1 cellular context compared by ENCODE assay signal in the genomic region with DNA sequence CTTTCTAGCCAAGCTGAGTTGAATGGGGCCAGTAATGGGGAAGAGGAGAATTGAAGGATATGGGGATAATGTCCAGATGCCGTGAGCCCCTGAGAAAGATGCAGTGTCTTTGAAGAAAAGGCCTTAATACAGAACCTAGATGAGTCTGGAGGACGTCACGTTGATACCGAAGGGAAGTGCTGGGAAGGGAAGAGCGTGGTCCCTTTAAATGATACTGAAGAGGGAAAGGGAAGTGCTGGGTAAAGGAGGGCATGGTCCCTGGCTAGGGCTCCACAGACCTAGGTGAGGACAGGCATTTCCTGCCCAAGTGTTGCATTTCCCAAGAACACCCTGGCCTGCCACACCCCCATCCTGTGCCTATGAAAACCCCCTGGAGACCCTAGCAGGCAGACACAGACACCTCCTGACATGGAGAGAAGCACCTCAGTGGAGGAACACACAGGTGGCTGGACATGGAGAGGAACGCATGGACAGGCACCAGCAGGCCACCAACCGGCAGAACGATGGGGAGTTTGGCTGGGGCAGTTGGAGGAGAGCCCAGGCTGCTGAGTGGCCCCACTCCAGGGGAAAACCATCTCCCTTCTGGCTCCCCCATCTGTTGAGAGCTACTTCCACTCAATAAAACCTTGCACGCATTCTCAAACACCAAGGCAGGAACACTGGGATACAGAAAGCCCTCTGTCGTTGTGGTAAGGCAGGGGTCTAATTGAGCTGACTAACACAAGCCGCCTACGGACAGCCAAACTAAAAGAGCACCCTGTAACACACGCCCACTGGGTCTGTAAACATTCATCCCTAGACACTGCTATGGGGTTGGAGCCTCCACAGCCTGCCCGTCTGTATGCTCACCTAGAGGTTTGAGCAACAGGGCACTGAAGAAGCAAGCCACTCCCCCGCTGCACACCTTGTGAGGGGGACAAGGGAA.
TF ChIP-seq lines count a peak whose summit lies in the region.

No MANE protein-coding gene starts in this region.

TF ChIP-seq in K562, 482 proteins besides CTCF, POLR2A, EP300 and RAD21 (continued from another document):
- TF ChIP-seq, protein P1, sequence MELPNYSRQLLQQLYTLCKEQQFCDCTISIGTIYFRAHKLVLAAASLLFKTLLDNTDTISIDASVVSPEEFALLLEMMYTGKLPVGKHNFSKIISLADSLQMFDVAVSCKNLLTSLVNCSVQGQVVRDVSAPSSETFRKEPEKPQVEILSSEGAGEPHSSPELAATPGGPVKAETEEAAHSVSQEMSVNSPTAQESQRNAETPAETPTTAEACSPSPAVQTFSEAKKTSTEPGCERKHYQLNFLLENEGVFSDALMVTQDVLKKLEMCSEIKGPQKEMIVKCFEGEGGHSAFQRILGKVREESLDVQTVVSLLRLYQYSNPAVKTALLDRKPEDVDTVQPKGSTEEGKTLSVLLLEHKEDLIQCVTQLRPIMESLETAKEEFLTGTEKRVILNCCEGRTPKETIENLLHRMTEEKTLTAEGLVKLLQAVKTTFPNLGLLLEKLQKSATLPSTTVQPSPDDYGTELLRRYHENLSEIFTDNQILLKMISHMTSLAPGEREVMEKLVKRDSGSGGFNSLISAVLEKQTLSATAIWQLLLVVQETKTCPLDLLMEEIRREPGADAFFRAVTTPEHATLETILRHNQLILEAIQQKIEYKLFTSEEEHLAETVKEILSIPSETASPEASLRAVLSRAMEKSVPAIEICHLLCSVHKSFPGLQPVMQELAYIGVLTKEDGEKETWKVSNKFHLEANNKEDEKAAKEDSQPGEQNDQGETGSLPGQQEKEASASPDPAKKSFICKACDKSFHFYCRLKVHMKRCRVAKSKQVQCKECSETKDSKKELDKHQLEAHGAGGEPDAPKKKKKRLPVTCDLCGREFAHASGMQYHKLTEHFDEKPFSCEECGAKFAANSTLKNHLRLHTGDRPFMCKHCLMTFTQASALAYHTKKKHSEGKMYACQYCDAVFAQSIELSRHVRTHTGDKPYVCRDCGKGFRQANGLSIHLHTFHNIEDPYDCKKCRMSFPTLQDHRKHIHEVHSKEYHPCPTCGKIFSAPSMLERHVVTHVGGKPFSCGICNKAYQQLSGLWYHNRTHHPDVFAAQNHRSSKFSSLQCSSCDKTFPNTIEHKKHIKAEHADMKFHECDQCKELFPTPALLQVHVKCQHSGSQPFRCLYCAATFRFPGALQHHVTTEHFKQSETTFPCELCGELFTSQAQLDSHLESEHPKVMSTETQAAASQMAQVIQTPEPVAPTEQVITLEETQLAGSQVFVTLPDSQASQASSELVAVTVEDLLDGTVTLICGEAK (IDR thresholded peaks at IDR 0.05): no peak
- TF ChIP-seq, protein P1 (CRISPR knock-in tag; IDR thresholded peaks at IDR 0.05): no peak
- TF ChIP-seq XRCC3 (IDR thresholded peaks at IDR 0.05) (no peak), MAFF (IDR thresholded peaks at IDR 0.05; ENCODE audit: low read length) (no peak), CREB5 (CRISPR knock-in tag; IDR thresholded peaks at IDR 0.05) (no peak), POLR2H (tag; IDR thresholded peaks at IDR 0.05; ENCODE audit: low read depth) (no peak), ZFP91 (CRISPR knock-in tag; IDR thresholded peaks at IDR 0.05) (peak; percentile 53; the same call in 1 of the 2 replicates), ZBTB34 (CRISPR knock-in tag; IDR thresholded peaks at IDR 0.05) (no peak), OTX1 (CRISPR knock-in tag; IDR thresholded peaks at IDR 0.05) (no peak), CTBP1 (IDR thresholded peaks at IDR 0.05; ENCODE audit: borderline replicate concordance) (peak; percentile 11; the same call in 1 of the 2 replicates), KLF16 (IDR thresholded peaks at IDR 0.05) (no peak), BRCA1 (IDR thresholded peaks at IDR 0.05) (no peak), BRCA1 (CRISPR knock-in tag; IDR thresholded peaks at IDR 0.05) (no peak), GABPB2 (CRISPR knock-in tag; conservative IDR thresholded peaks at IDR 0.05) (no peak), CREM (IDR thresholded peaks at IDR 0.05; ENCODE audit: low read depth) (no peak), NFYB (IDR thresholded peaks at IDR 0.05; ENCODE audit: extremely low read depth, insufficient read length) (no peak), CBX3 (IDR thresholded peaks at IDR 0.05; ENCODE audit: borderline replicate concordance in 1 of 2, low read length in 2 of 2) (no peak), KHSRP (IDR thresholded peaks at IDR 0.05) (no peak), MLX (CRISPR knock-in tag; conservative IDR thresholded peaks at IDR 0.05) (no peak), IRF2 (CRISPR knock-in tag; IDR thresholded peaks at IDR 0.05) (no peak), RBM39 (optimal IDR thresholded peaks at IDR 0.05; ENCODE audit: low read depth, low read length) (no peak), EGR1 (conservative IDR thresholded peaks at IDR 0.05) (peak; percentile 61), ZBTB1 (CRISPR knock-in tag; IDR thresholded peaks at IDR 0.05; ENCODE audit: borderline replicate concordance, low read depth) (no peak), MTF1 (CRISPR knock-in tag; IDR thresholded peaks at IDR 0.05; ENCODE audit: borderline replicate concordance) (no peak)
- TF ChIP-seq, protein P2, sequence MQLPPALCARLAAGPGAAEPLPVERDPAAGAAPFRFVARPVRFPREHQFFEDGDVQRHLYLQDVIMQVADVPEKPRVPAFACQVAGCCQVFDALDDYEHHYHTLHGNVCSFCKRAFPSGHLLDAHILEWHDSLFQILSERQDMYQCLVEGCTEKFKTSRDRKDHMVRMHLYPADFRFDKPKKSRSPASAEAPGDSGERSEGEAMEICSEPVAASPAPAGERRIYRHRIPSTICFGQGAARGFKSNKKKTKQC (CRISPR knock-in tag; IDR thresholded peaks at IDR 0.05): no peak
